In genomic region chr14:48398675-48399282, GRCh38 we compare ENCODE assay signal across 9 cellular contexts.
DNase-seq lines count a peak whose midpoint lies in the region; ATAC-seq and TF ChIP-seq lines count a peak whose summit lies in the region.
"Had no signal": no experiment of that assay in that cellular context is flagged by ENCODE, and none has a peak within 500 bp of the region (broad histone marks: within the 10 kb centered on the region; RNA-seq: fewer than 3 reads in every experiment).

No MANE protein-coding gene starts in this region.

- TF ChIP-seq EP300 in gastroesophageal sphincter (IDR thresholded peaks at IDR 0.05) = no peak

- WGBS in gastroesophageal sphincter (ENCODE audit: low coverage in 1 of 2), 2 donors = 43 to 64% methylated on average over 2 of the region's 2 CpGs

- TF ChIP-seq CTCF in Loucy (conservative IDR thresholded peaks at IDR 0.05; ENCODE audit: low read length) (peak; percentile 89), gastroesophageal sphincter (IDR thresholded peaks at IDR 0.05) (peak; percentile 35 to 65 (median 44))

- no peak for ATAC-seq in gastroesophageal sphincter
- ATAC-seq in activated T-helper 17 cell treated with anti-CD3 and anti-CD28 coated beads, Interleukin-2, amount 50 U/mL, for 72 hours (replicated peaks) = no peak

- no peaks in the 10 kb centered on the region for H4K20me1 ChIP-seq in Loucy (ENCODE audit: insufficient read depth, low read length, poor library complexity, severe bottlenecking)
- H4K20me1 ChIP-seq: BLaER1 treated with 17β-estradiol and CSF1 and Interleukin-3, amounts not matched to agents 10 nM and 100 nM had no signal

- H3K9ac ChIP-seq in Loucy (ENCODE audit: low read depth, low read length, poor library complexity, severe bottlenecking) = no peak overlapping the region
- H3K9ac ChIP-seq: BLaER1 treated with 17β-estradiol and CSF1 and Interleukin-3, amounts not matched to agents 10 nM and 100 nM had no signal

- H3K36me3 Mint-ChIP-seq in activated T-helper 17 cell treated with anti-CD3 and anti-CD28 coated beads, Interleukin-2, amount 50 U/mL, for 72 hours (ENCODE audit: low read depth) = no peaks in the 10 kb centered on the region

- H3K27ac Mint-ChIP-seq in activated T-helper 17 cell treated with anti-CD3 and anti-CD28 coated beads, Interleukin-2, amount 50 U/mL, for 72 hours = no peak overlapping the region

- H3K9me3 ChIP-seq in Loucy (ENCODE audit: insufficient read depth, low read depth, low read length) (no peaks in the 10 kb centered on the region), gastroesophageal sphincter (no peaks in the 10 kb centered on the region)

- H3K4me1 Mint-ChIP-seq in activated T-helper 17 cell treated with anti-CD3 and anti-CD28 coated beads, Interleukin-2, amount 50 U/mL, for 72 hours = no peaks in the 10 kb centered on the region

- H3K9me2 ChIP-seq in Loucy (replicated peaks; ENCODE audit: low read depth, low read length) = no peaks in the 10 kb centered on the region

- DNase-seq in NOMO-1 (lab: John Stamatoyannopoulos, UW; ENCODE audit: unreplicated experiment in 2 of 2) (peak; percentile 3 to 24), NOMO-1 treated with dmso at 0.1 percent for 144 hours (lab: John Stamatoyannopoulos, UW; ENCODE audit: unreplicated experiment) (no peak), SK-N-DZ (ENCODE audit: low spot score) (peak; percentile 71), superior temporal gyrus (ENCODE audit: extremely low spot score) (peak; percentile 74), mesenteric fat pad (ENCODE audit: low spot score) (no peak)

- no peaks in the 10 kb centered on the region for H3K36me3 ChIP-seq in Loucy (ENCODE audit: insufficient read depth, low read length)
- no peaks in the 10 kb centered on the region for H3K36me3 ChIP-seq in gastroesophageal sphincter
- H3K36me3 ChIP-seq: BLaER1 treated with 17β-estradiol and CSF1 and Interleukin-3, amounts not matched to agents 10 nM and 100 nM had no signal

- H3K4me1 ChIP-seq in Loucy (ENCODE audit: insufficient read depth, low read length, poor library complexity, severe bottlenecking) (no peaks in the 10 kb centered on the region), gastroesophageal sphincter (no peaks in the 10 kb centered on the region)
- H3K4me1 ChIP-seq: BLaER1 treated with 17β-estradiol and CSF1 and Interleukin-3, amounts not matched to agents 10 nM and 100 nM had no signal

- no peaks in the 10 kb centered on the region for H3K79me2 ChIP-seq in Loucy (ENCODE audit: insufficient read depth, low read length)

- H3K27me3 ChIP-seq in Loucy (ENCODE audit: insufficient read depth, low read length, poor library complexity, severe bottlenecking) (no peaks in the 10 kb centered on the region), gastroesophageal sphincter (no peaks in the 10 kb centered on the region)
- H3K27me3 ChIP-seq: BLaER1 treated with 17β-estradiol and CSF1 and Interleukin-3, amounts not matched to agents 10 nM and 100 nM had no signal

- H3K27ac ChIP-seq in gastroesophageal sphincter = no peak overlapping the region
- H3K27ac ChIP-seq: BLaER1 treated with 17β-estradiol and CSF1 and Interleukin-3, amounts not matched to agents 10 nM and 100 nM had no signal

- H3K27me3 Mint-ChIP-seq in activated T-helper 17 cell treated with anti-CD3 and anti-CD28 coated beads, Interleukin-2, amount 50 U/mL, for 72 hours = no peaks in the 10 kb centered on the region

- no peaks in the 10 kb centered on the region for H3K9me3 Mint-ChIP-seq in activated T-helper 17 cell treated with anti-CD3 and anti-CD28 coated beads, Interleukin-2, amount 50 U/mL, for 72 hours

- H3K4me2 ChIP-seq in Loucy (ENCODE audit: low read depth, low read length, poor library complexity, severe bottlenecking) = no peak overlapping the region
- H3K4me2 ChIP-seq: BLaER1 treated with 17β-estradiol and CSF1 and Interleukin-3, amounts not matched to agents 10 nM and 100 nM had no signal

- peak overlapping the region; percentile 58 for H2AFZ ChIP-seq in Loucy (ENCODE audit: low read length)

- H3K4me3 ChIP-seq in Loucy (ENCODE audit: low read length, poor library complexity, severe bottlenecking) = no peak overlapping the region
- H3K4me3 ChIP-seq in gastroesophageal sphincter = no peak overlapping the region
- H3K4me3 ChIP-seq: BLaER1 treated with 17β-estradiol and CSF1 and Interleukin-3, amounts not matched to agents 10 nM and 100 nM had no signal

- H3K4me3 Mint-ChIP-seq in activated T-helper 17 cell treated with anti-CD3 and anti-CD28 coated beads, Interleukin-2, amount 50 U/mL, for 72 hours = no peak overlapping the region

- TF ChIP-seq POLR2A in gastroesophageal sphincter (IDR thresholded peaks at IDR 0.05) = no peak

- no peaks in the 10 kb centered on the region for H3F3A ChIP-seq in Loucy (ENCODE audit: low read depth)

Comparison
In these comparisons a context has a peak if more than half of its experiments do, and no peak if none do; other contexts are left out.
1. DNase-seq: peak in NOMO-1 (2 of 2), SK-N-DZ (single experiment) and superior temporal gyrus (single experiment); none in NOMO-1 treated with dmso at 0.1 percent for 144 hours (single experiment) and mesenteric fat pad (single experiment).